17 cellular contexts compared by ENCODE assay signal in genomic region chr14:105987563-105987962, GRCh38.
DNase-seq lines count a peak whose midpoint lies in the region; ATAC-seq and TF ChIP-seq lines count a peak whose summit lies in the region.
"Had no signal": no experiment of that assay in that cellular context is flagged by ENCODE, and none has a peak within 500 bp of the region (broad histone marks: within the 10 kb centered on the region; RNA-seq: fewer than 3 reads in every experiment).

No MANE protein-coding gene starts in this region.

- H3K27ac ChIP-seq in CD4-positive, alpha-beta memory T cell (ENCODE audit: low read depth, low read length): no peak overlapping the region
- H3K27ac ChIP-seq: heart left ventricle, left ventricle myocardium inferior had no signal

- no peaks in the 10 kb centered on the region for H3K27me3 ChIP-seq in CD4-positive, alpha-beta memory T cell (ENCODE audit: insufficient read depth, low read length)

- TF ChIP-seq CTCF in GM13977 (IDR thresholded peaks at IDR 0.05; ENCODE audit: extremely low read depth, insufficient read depth, missing control alignments) (peak; percentile 43), mucosa of descending colon (IDR thresholded peaks at IDR 0.05) (no peak)

- POLR2A ChIA-PET in CD4-positive, alpha-beta memory T cell (lab: Charles Lee; ENCODE audit: partially characterized antibody): interaction anchor here (1.5 kb wide), 1 partner anchor 17 kb away, joined by 4 read pairs; no protein-coding TSS in a partner anchor
- POLR2A ChIA-PET in activated CD4-positive, alpha-beta memory T cell treated with anti-CD3 and anti-CD28 coated beads, Interleukin-2, amount 10 ng/mL, durations not matched to agents 7 days and 5 days (lab: Charles Lee): no interaction called here

- H3K4me1 ChIP-seq in CD4-positive, alpha-beta memory T cell (ENCODE audit: insufficient read depth, low read length): peaks cover 54% of the 10 kb centered on the region
- no peaks in the 10 kb centered on the region for H3K4me1 ChIP-seq in mucosa of descending colon (ENCODE audit: low read depth)
- H3K4me1 ChIP-seq: heart left ventricle, left ventricle myocardium inferior had no signal

- intact Hi-C loops in CD4-positive, alpha-beta memory T cell (cut with micrococcal nuclease): no loop called here
- intact Hi-C loops in mucosa of descending colon (cut with DNase I, micrococcal nuclease) (no loop called here), sciatic nerve (cut with DNase I) (no loop called here)

- no peaks in the 10 kb centered on the region for H3K27me3 Mint-ChIP-seq in CD4-positive, alpha-beta memory T cell
- peaks cover 6% of the 10 kb centered on the region for H3K27me3 Mint-ChIP-seq in activated CD4-positive, alpha-beta memory T cell treated with anti-CD3 and anti-CD28 coated beads, Interleukin-2, amount 10 ng/mL, durations not matched to agents 7 days and 5 days
- H3K27me3 Mint-ChIP-seq: type B pancreatic cell had no signal

- H3K4me1 Mint-ChIP-seq in CD4-positive, alpha-beta memory T cell: peaks cover 42 to 70% (median 53%) of the 10 kb centered on the region in 4 donors
- peaks cover 49% of the 10 kb centered on the region for H3K4me1 Mint-ChIP-seq in activated CD4-positive, alpha-beta memory T cell treated with anti-CD3 and anti-CD28 coated beads, Interleukin-2, amount 10 ng/mL, durations not matched to agents 7 days and 5 days

- H3K4me3 Mint-ChIP-seq in CD4-positive, alpha-beta memory T cell: peak overlapping the region in 5 of 8 donors; percentile 45 to 79 (median 77)
- H3K4me3 Mint-ChIP-seq in activated CD4-positive, alpha-beta memory T cell treated with anti-CD3 and anti-CD28 coated beads, Interleukin-2, amount 10 ng/mL, durations not matched to agents 7 days and 5 days: no peak overlapping the region
- H3K4me3 Mint-ChIP-seq: type B pancreatic cell had no signal

- H3K27ac Mint-ChIP-seq in CD4-positive, alpha-beta memory T cell: peak overlapping the region; percentile 82 to 94 (median 91)
- H3K27ac Mint-ChIP-seq in activated CD4-positive, alpha-beta memory T cell treated with anti-CD3 and anti-CD28 coated beads, Interleukin-2, amount 10 ng/mL, durations not matched to agents 7 days and 5 days: peak overlapping the region; percentile 81
- H3K27ac Mint-ChIP-seq: activated T-cell treated with anti-CD3 and anti-CD28 coated beads, Interleukin-2, amount 50 U/mL, for 72 hours; type B pancreatic cell had no signal

- no peaks in the 10 kb centered on the region for H3K9me3 ChIP-seq in CD4-positive, alpha-beta memory T cell (ENCODE audit: control insufficient read depth in 1 of 2, low read length in 2 of 2)
- H3K9me3 ChIP-seq in mucosa of descending colon: no peaks in the 10 kb centered on the region
- H3K9me3 ChIP-seq: heart left ventricle, left ventricle myocardium inferior had no signal

- no peaks in the 10 kb centered on the region for H3K9me3 Mint-ChIP-seq in CD4-positive, alpha-beta memory T cell
- no peaks in the 10 kb centered on the region for H3K9me3 Mint-ChIP-seq in activated CD4-positive, alpha-beta memory T cell treated with anti-CD3 and anti-CD28 coated beads, Interleukin-2, amount 10 ng/mL, durations not matched to agents 7 days and 5 days
- H3K9me3 Mint-ChIP-seq: activated T-cell treated with anti-CD3 and anti-CD28 coated beads, Interleukin-2, amount 50 U/mL, for 72 hours had no signal

- no peaks in the 10 kb centered on the region for H3K36me3 Mint-ChIP-seq in CD4-positive, alpha-beta memory T cell
- H3K36me3 Mint-ChIP-seq in activated CD4-positive, alpha-beta memory T cell treated with anti-CD3 and anti-CD28 coated beads, Interleukin-2, amount 10 ng/mL, durations not matched to agents 7 days and 5 days (ENCODE audit: low read depth): no peaks in the 10 kb centered on the region
- H3K36me3 Mint-ChIP-seq: type B pancreatic cell had no signal

- CTCF ChIA-PET in CD4-positive, alpha-beta memory T cell (lab: Charles Lee; ENCODE audit: partially characterized antibody): interaction anchor here (2.3 to 4.0 kb wide), 2 partner anchors 13 to 14 kb away, joined by 6 to 21 read pairs; no protein-coding TSS in a partner anchor
- CTCF ChIA-PET in activated CD4-positive, alpha-beta memory T cell treated with anti-CD3 and anti-CD28 coated beads, Interleukin-2, amount 10 ng/mL, durations not matched to agents 7 days and 5 days (lab: Charles Lee): interaction anchor here (0.7 to 2.8 kb wide), 4 partner anchors 9 to 18 kb away, joined by 3 to 13 read pairs (median 4); no protein-coding TSS in a partner anchor

- DNase-seq in CD4-positive, alpha-beta memory T cell: no peak
- no peak for DNase-seq in GM13977 (ENCODE audit: low spot score)
- DNase-seq in activated CD4-positive, alpha-beta memory T cell treated with anti-CD3 and anti-CD28 coated beads, Interleukin-2, amount 10 ng/mL, durations not matched to agents 7 days and 5 days: no peak
- no peak for DNase-seq in mucosa of descending colon
- DNase-seq in sciatic nerve (ENCODE audit: low spot score): no peak
- no peak for DNase-seq in T-helper 9 cell
- DNase-seq in NCI-H2196 (lab: John Stamatoyannopoulos, UW; ENCODE audit: unreplicated experiment): no peak
- DNase-seq: activated T-cell treated with anti-CD3 and anti-CD28 coated beads, Interleukin-2, amount 50 U/mL, for 72 hours; amniotic stem cell; dermis blood vessel endothelial cell; heart left ventricle; left ventricle myocardium inferior; NCI-H1417; NCI-H524 treated with DMSO at 0.1 percent for 48 hours; stimulated activated CD4-positive, alpha-beta T cell treated with anti-CD3 and anti-CD28 coated beads, Interleukin-2, amount 100 ng/mL, for 48 hours had no signal

- no peaks in the 10 kb centered on the region for H3K36me3 ChIP-seq in CD4-positive, alpha-beta memory T cell (ENCODE audit: insufficient read depth, low read length)
- no peaks in the 10 kb centered on the region for H3K36me3 ChIP-seq in mucosa of descending colon (ENCODE audit: low read depth)
- H3K36me3 ChIP-seq: heart left ventricle, left ventricle myocardium inferior had no signal

- in situ Hi-C loops in GM13977 (cut with MboI; ENCODE audit: low pct_unique_long_range_greater_than_20kb, low sequenced_read_pairs, unreplicated experiment): no loop called here

- peak; percentile 32 for ATAC-seq in mucosa of descending colon
- ATAC-seq in sciatic nerve: no peak
- ATAC-seq: heart left ventricle had no signal

- H3K4me3 ChIP-seq in CD4-positive, alpha-beta memory T cell (ENCODE audit: low read length in 2 of 2): no peak overlapping the region
- no peak overlapping the region for H3K4me3 ChIP-seq in mucosa of descending colon
- H3K4me3 ChIP-seq: heart left ventricle, left ventricle myocardium inferior, skin epidermis had no signal
